Comparison of ENCODE assay signal across 8 cellular contexts in genomic region chr5:116361171-116361967, GRCh38.
DNase-seq lines count a peak whose midpoint lies in the region; ATAC-seq and TF ChIP-seq lines count a peak whose summit lies in the region.

No MANE protein-coding gene starts in this region.

- H3K4me2 ChIP-seq in mesendoderm (ENCODE audit: low read length) = peak overlapping the region; percentile 32

- H3K23ac ChIP-seq in mesendoderm (ENCODE audit: low read length) = no peak overlapping the region

- no peak overlapping the region for H4K5ac ChIP-seq in mesendoderm (ENCODE audit: low read length)

- H3K56ac ChIP-seq in mesendoderm (ENCODE audit: low read length) = peak overlapping the region; percentile 42

- H2BK15ac ChIP-seq in mesendoderm (replicated peaks; ENCODE audit: low read depth) = no peak overlapping the region

- peak; percentile 48 for TF ChIP-seq CTCF in epithelial cell of proximal tubule (conservative IDR thresholded peaks at IDR 0.05; ENCODE audit: low read depth, low read length)
- TF ChIP-seq CTCF in upper lobe of left lung (IDR thresholded peaks at IDR 0.05) = peak in 2 of 6 experiments; percentile 3 to 17

- no peaks in the 10 kb centered on the region for H3K27me3 ChIP-seq in mesendoderm (ENCODE audit: insufficient read depth, low read length, poor library complexity)
- H3K27me3 ChIP-seq in upper lobe of left lung = no peaks in the 10 kb centered on the region

- no peak overlapping the region for H4K8ac ChIP-seq in mesendoderm (ENCODE audit: low read depth, low read length)

- H3K18ac ChIP-seq in mesendoderm (ENCODE audit: low read length) = peak overlapping the region; percentile 9

- H3K9ac ChIP-seq in mesendoderm (ENCODE audit: low read length) = peak overlapping the region; percentile 33

- H3K27ac ChIP-seq in mesendoderm (ENCODE audit: low read depth, low read length) = no peak overlapping the region
- peak overlapping the region in 3 of 4 donors; percentile 30 to 59 (median 47) for H3K27ac ChIP-seq in upper lobe of left lung

- no peaks in the 10 kb centered on the region for H3K79me2 ChIP-seq in mesendoderm (ENCODE audit: control insufficient read depth, insufficient read depth, low read length)

- no peak for TF ChIP-seq EP300 in upper lobe of left lung (IDR thresholded peaks at IDR 0.05)

- no peak overlapping the region for H3K4ac ChIP-seq in mesendoderm (ENCODE audit: low read depth, low read length)

- H2BK5ac ChIP-seq in mesendoderm (ENCODE audit: low read length) = no peak overlapping the region

- DNase-seq in SHP77 (lab: John Stamatoyannopoulos, UW) = peak; percentile 26 to 27
- no peak for DNase-seq in SHP77 treated with DMSO at 0.1 percent for 48 hours (lab: John Stamatoyannopoulos, UW)
- DNase-seq in epithelial cell of proximal tubule (ENCODE audit: low read depth) = no peak
- peak; percentile 87 for DNase-seq in mesendoderm
- peak; percentile 31 to 87 for DNase-seq in upper lobe of left lung
- DNase-seq in NCI-H2107 (lab: John Stamatoyannopoulos, UW) = no peak

- H3K4me1 ChIP-seq in mesendoderm (ENCODE audit: control insufficient read depth, low read depth, low read length) (no peaks in the 10 kb centered on the region), upper lobe of left lung (peaks cover 9 to 19% (median 16%) of the 10 kb centered on the region in 4 donors)

- no peaks in the 10 kb centered on the region for H3K79me1 ChIP-seq in mesendoderm (ENCODE audit: low read length)

- H2BK120ac ChIP-seq in mesendoderm (ENCODE audit: low read depth, low read length) = no peak overlapping the region

- H3K36me3 ChIP-seq in mesendoderm (ENCODE audit: control insufficient read depth, insufficient read depth, low read length) (no peaks in the 10 kb centered on the region), upper lobe of left lung (no peaks in the 10 kb centered on the region)

- no peak overlapping the region for H2AK5ac ChIP-seq in mesendoderm (ENCODE audit: low read length)

- no CpG with 5 or more reads among the region's 53 CpGs for WGBS in mesendoderm (ENCODE audit: extremely low coverage, insufficient coverage, low lambda C conversion rate)
- 45 to 70% methylated on average over 49 of the region's 53 CpGs for WGBS in upper lobe of left lung, 2 donors

- no peak for TF ChIP-seq POLR2A in upper lobe of left lung (IDR thresholded peaks at IDR 0.05)

- H3K4me3 ChIP-seq in epithelial cell of proximal tubule (ENCODE audit: low read depth, low read length) (peak overlapping the region; percentile 54), mesendoderm (ENCODE audit: low read length) (no peak overlapping the region), upper lobe of left lung (peak overlapping the region in 3 of 4 donors; percentile 22 to 43 (median 38))

- ATAC-seq in upper lobe of left lung (ENCODE audit: low FRiP score in 2 of 2) (peak in 1 of 2 donors; percentile 33), HG03571 (IDR thresholded peaks at IDR 0.05; ENCODE audit: unreplicated experiment) (no peak), HG03139 (IDR thresholded peaks at IDR 0.05; ENCODE audit: unreplicated experiment) (no peak)

- no peaks in the 10 kb centered on the region for H3K9me3 ChIP-seq in upper lobe of left lung

Comparison
In these comparisons a context has a peak if more than half of its experiments do, and no peak if none do; other contexts are left out.
1. DNase-seq: peak in SHP77 (2 of 2), mesendoderm (single experiment) and upper lobe of left lung (2 of 2); none in SHP77 treated with DMSO at 0.1 percent for 48 hours (single experiment), epithelial cell of proximal tubule (single experiment) and NCI-H2107 (single experiment).